9 cellular contexts compared by ENCODE assay signal in genomic region chr17:74746922-74747321, GRCh38. TPM values are rescaled to one million over a fixed set of nuclear protein-coding genes. Genes with fewer than 3 reads are reported as not detected.
DNase-seq lines count a peak whose midpoint lies in the region; ATAC-seq lines count a peak whose summit lies in the region.
"Had no signal": no experiment of that assay in that cellular context is flagged by ENCODE, and none has a peak within 500 bp of the region (broad histone marks: within the 10 kb centered on the region; RNA-seq: fewer than 3 reads in every experiment).

No MANE protein-coding gene starts in this region.

- no peak for ATAC-seq in GM18867 (IDR thresholded peaks at IDR 0.05; ENCODE audit: unreplicated experiment)
- no peak for ATAC-seq in HG03442 (IDR thresholded peaks at IDR 0.05; ENCODE audit: unreplicated experiment)
- ATAC-seq in GM18498 (IDR thresholded peaks at IDR 0.05; ENCODE audit: unreplicated experiment) = no peak

- peak overlapping the region; percentile 13 for H3K4me3 Mint-ChIP-seq in activated naive CD4-positive, alpha-beta T cell treated with anti-CD3 and anti-CD28 coated beads for 36 hours
- peak overlapping the region; percentile 34 to 97 (median 61) for H3K4me3 Mint-ChIP-seq in immature natural killer cell

- CTCF ChIA-PET in activated naive CD4-positive, alpha-beta T cell treated with anti-CD3 and anti-CD28 coated beads for 36 hours (lab: Charles Lee) = interaction anchor here (1.4 to 4.3 kb wide), 13 partner anchors 8 to 215 kb away, joined by 6 to 59 read pairs (median 23); partner anchors contain the start of genes NAT9 and RAB37

- H3K4me3 ChIP-seq in subcutaneous abdominal adipose tissue (ENCODE audit: low read depth in 1 of 5, low read length in 5 of 5) = no peak overlapping the region

- no peak for DNase-seq in activated naive CD4-positive, alpha-beta T cell treated with anti-CD3 and anti-CD28 coated beads for 36 hours
- no peak for DNase-seq in activated naive CD4-positive, alpha-beta T cell (lab: John Stamatoyannopoulos, UW)
- peak; percentile 49 for DNase-seq in UCSD-AML1 (lab: John Stamatoyannopoulos, UW; ENCODE audit: unreplicated experiment)
- DNase-seq in immature natural killer cell = no peak
- DNase-seq: KG1 had no signal

- H3K27ac Mint-ChIP-seq in activated naive CD4-positive, alpha-beta T cell treated with anti-CD3 and anti-CD28 coated beads for 36 hours = peak overlapping the region; percentile 52
- peak overlapping the region; percentile 38 to 81 (median 70) for H3K27ac Mint-ChIP-seq in immature natural killer cell

- H3K36me3 ChIP-seq in subcutaneous abdominal adipose tissue (ENCODE audit: control insufficient read depth in 5 of 5, insufficient read depth in 5 of 5, low read length in 5 of 5) = no peaks in the 10 kb centered on the region

- peaks cover 0 to 4% (median 3%) of the 10 kb centered on the region in 5 donors for H3K27me3 ChIP-seq in subcutaneous abdominal adipose tissue (ENCODE audit: control insufficient read depth in 5 of 5, insufficient read depth in 4 of 5, low read length in 5 of 5)

- peaks cover 12% of the 10 kb centered on the region for H3K36me3 Mint-ChIP-seq in activated naive CD4-positive, alpha-beta T cell treated with anti-CD3 and anti-CD28 coated beads for 36 hours (ENCODE audit: low read depth)
- peaks cover 12 to 30% (median 17%) of the 10 kb centered on the region in 3 donors for H3K36me3 Mint-ChIP-seq in immature natural killer cell

- H3K27ac ChIP-seq in subcutaneous abdominal adipose tissue (ENCODE audit: low read depth, low read length) = peak overlapping the region; percentile 30

- no peaks in the 10 kb centered on the region for H3K27me3 Mint-ChIP-seq in activated naive CD4-positive, alpha-beta T cell treated with anti-CD3 and anti-CD28 coated beads for 36 hours (ENCODE audit: low read depth)
- H3K27me3 Mint-ChIP-seq in immature natural killer cell (ENCODE audit: low read depth in 3 of 3) = peaks cover 2 to 17% (median 14%) of the 10 kb centered on the region in 3 donors

- peaks cover 55% of the 10 kb centered on the region for H3K4me1 Mint-ChIP-seq in activated naive CD4-positive, alpha-beta T cell treated with anti-CD3 and anti-CD28 coated beads for 36 hours (ENCODE audit: low read depth)
- H3K4me1 Mint-ChIP-seq in immature natural killer cell = peaks cover 68 to 70% of the 10 kb centered on the region in 2 donors

- no peak overlapping the region for H3K9ac ChIP-seq in subcutaneous abdominal adipose tissue (ENCODE audit: low read length in 5 of 5)

- peaks cover 9 to 75% (median 69%) of the 10 kb centered on the region in 5 donors for H3K4me1 ChIP-seq in subcutaneous abdominal adipose tissue (ENCODE audit: control insufficient read depth in 5 of 5, insufficient read depth in 5 of 5, low read length in 5 of 5)

- intact Hi-C loops in activated naive CD4-positive, alpha-beta T cell treated with anti-CD3 and anti-CD28 coated beads for 36 hours (cut with micrococcal nuclease) = loop anchor here (10.0 kb wide), 1 partner anchor 458 kb away; the partner anchor contains the start of gene NUP85

- no peaks in the 10 kb centered on the region for H3K9me3 ChIP-seq in subcutaneous abdominal adipose tissue (ENCODE audit: control insufficient read depth in 5 of 5, low read length in 5 of 5)

- no peaks in the 10 kb centered on the region for H3K9me3 Mint-ChIP-seq in activated naive CD4-positive, alpha-beta T cell treated with anti-CD3 and anti-CD28 coated beads for 36 hours
- peaks cover 0 to 2% (median 0%) of the 10 kb centered on the region in 6 donors for H3K9me3 Mint-ChIP-seq in immature natural killer cell

RNA-seq across cellular contexts. Expression of gene NHERF1, which starts 1.5 kb away (rescaled TPM):
- total RNA-seq in activated naive CD4-positive, alpha-beta T cell treated with anti-CD3 and anti-CD28 coated beads for 36 hours = 10 to 100 TPM; 70.8 to 77.6 TPM
- polyA plus RNA-seq in immature natural killer cell = 1,000 to 10,000 TPM in 1 of 3 donors, 100 to 1,000 TPM in 2; 566 to 1,121 (median 751) TPM

RNA-seq across cellular contexts. Expression of gene RAB37, which starts 9.9 kb away (rescaled TPM):
- 1 to 10 TPM; 2.1 to 2.3 TPM for total RNA-seq in activated naive CD4-positive, alpha-beta T cell treated with anti-CD3 and anti-CD28 coated beads for 36 hours
- polyA plus RNA-seq in immature natural killer cell = 100 to 1,000 TPM; 208 to 218 (median 212) TPM

RNA-seq across cellular contexts. Expression of gene NAT9, which starts 29.2 kb away (rescaled TPM):
- total RNA-seq in activated naive CD4-positive, alpha-beta T cell treated with anti-CD3 and anti-CD28 coated beads for 36 hours = 10 to 100 TPM; 42.1 to 43.9 TPM
- polyA plus RNA-seq in immature natural killer cell = 10 to 100 TPM in 1 of 3 donors, 1 to 10 TPM in 2; 4.3 to 11.2 (median 6.3) TPM

RNA-seq across cellular contexts. Expression of gene CD300LF, which starts 34.2 kb away (rescaled TPM):
- total RNA-seq in activated naive CD4-positive, alpha-beta T cell treated with anti-CD3 and anti-CD28 coated beads for 36 hours = not detected
- polyA plus RNA-seq in immature natural killer cell = 1 to 10 TPM; 1.9 to 4.2 (median 2.0) TPM
